In genomic region chr1:150065184-150065871, GRCh38 we compare ENCODE assay signal across 8 cellular contexts. TPM values are rescaled to one million over a fixed set of nuclear protein-coding genes. Genes with fewer than 3 reads are reported as not detected.
DNase-seq lines count a peak whose midpoint lies in the region; ATAC-seq, FAIRE-seq and TF ChIP-seq lines count a peak whose summit lies in the region.

No MANE protein-coding gene starts in this region.

- H3K27ac ChIP-seq in A549, result no peak overlapping the region

- no peaks in the 10 kb centered on the region for H3K9me3 ChIP-seq in A549

- no peak for FAIRE-seq in A549 (lab: Jason Lieb, UNC)

- H3K27me3 Mint-ChIP-seq in activated T-helper 17 cell treated with anti-CD3 and anti-CD28 coated beads, Interleukin-2, amount 50 U/mL, for 72 hours, result no peaks in the 10 kb centered on the region

- POLR2A ChIA-PET in A549 (lab: Yijun Ruan, JAX), result no interaction called here

- no peak for TF ChIP-seq CTCF in A549 (IDR thresholded peaks at IDR 0.05)

- H3K4me3 ChIP-seq in A549, result 0 out of 3 replicates have a peak overlapping the region, but pooled peaks have one; percentile 80

- H3K4me2 ChIP-seq in A549, result peak overlapping the region; percentile 75

- H3K9me3 Mint-ChIP-seq in activated T-helper 17 cell treated with anti-CD3 and anti-CD28 coated beads, Interleukin-2, amount 50 U/mL, for 72 hours, result no peaks in the 10 kb centered on the region

- peaks cover 18% of the 10 kb centered on the region for H3K4me1 ChIP-seq in A549

- TF ChIP-seq EP300 in A549 (IDR thresholded peaks at IDR 0.05), result no peak

- no peak overlapping the region for H3K27ac Mint-ChIP-seq in activated T-helper 17 cell treated with anti-CD3 and anti-CD28 coated beads, Interleukin-2, amount 50 U/mL, for 72 hours

- no peak for TF ChIP-seq POLR2A in A549 (IDR thresholded peaks at IDR 0.05; ENCODE audit: low read length)

- no peak for ATAC-seq in A549
- no peak for ATAC-seq in activated T-helper 17 cell treated with anti-CD3 and anti-CD28 coated beads, Interleukin-2, amount 50 U/mL, for 72 hours (replicated peaks)
- no peak for ATAC-seq in HG03565 (IDR thresholded peaks at IDR 0.05; ENCODE audit: unreplicated experiment)

- H3K4me3 Mint-ChIP-seq in activated T-helper 17 cell treated with anti-CD3 and anti-CD28 coated beads, Interleukin-2, amount 50 U/mL, for 72 hours, result peak overlapping the region; percentile 98

- H3K4me1 Mint-ChIP-seq in activated T-helper 17 cell treated with anti-CD3 and anti-CD28 coated beads, Interleukin-2, amount 50 U/mL, for 72 hours, result peaks cover 24% of the 10 kb centered on the region

- peaks cover 25% of the 10 kb centered on the region for H3K36me3 Mint-ChIP-seq in activated T-helper 17 cell treated with anti-CD3 and anti-CD28 coated beads, Interleukin-2, amount 50 U/mL, for 72 hours (ENCODE audit: low read depth)

- WGBS in A549 (ENCODE audit: missing lambda C conversion rate), result 90% methylated on average over 5 of the region's 5 CpGs

- CTCF ChIA-PET in A549 (lab: Yijun Ruan, JAX), result interaction anchor here (1.0 to 4.5 kb wide), 5 partner anchors 8 to 177 kb away, joined by 4 to 24 read pairs (median 8); a partner anchor contains a TSS

- TF ChIP-seq RAD21 in A549 (conservative IDR thresholded peaks at IDR 0.05 in 1 of 2, IDR thresholded peaks at IDR 0.05 in 1 of 2), result no peak

- DNase-seq in A549 (ENCODE audit: low read depth in 1 of 2, low spot score in 1 of 2) (no peak), GM03348 (ENCODE audit: low spot score) (peak; percentile 49), medulla oblongata (ENCODE audit: extremely low spot score) (peak; percentile 17), NCI-H2029 (lab: John Stamatoyannopoulos, UW) (no peak), NCI-H1105 (lab: John Stamatoyannopoulos, UW) (no peak)
- no peak for DNase-seq in activated CD4-positive, alpha-beta T cell treated with anti-CD3 and anti-CD28 coated beads for 48 hours

TF ChIP-seq in A549, 52 proteins besides CTCF, POLR2A, EP300 and RAD21:
- TF ChIP-seq ZFP36 (IDR thresholded peaks at IDR 0.05; ENCODE audit: borderline replicate concordance, partially characterized antibody) (no peak), CBX8 (IDR thresholded peaks at IDR 0.05) (no peak), ESRRA (IDR thresholded peaks at IDR 0.05; ENCODE audit: borderline replicate concordance, low read length) (no peak), NFE2L2 (conservative IDR thresholded peaks at IDR 0.05; ENCODE audit: low read length) (no peak), CBX2 (IDR thresholded peaks at IDR 0.05; ENCODE audit: borderline replicate concordance, low read depth) (no peak), PHF8 (IDR thresholded peaks at IDR 0.05; ENCODE audit: borderline replicate concordance, low read depth) (no peak), TFCP2L1 (CRISPR knock-in tag; IDR thresholded peaks at IDR 0.05) (no peak), MAZ (IDR thresholded peaks at IDR 0.05; ENCODE audit: borderline replicate concordance, low read depth, low read length) (no peak), FOSB (CRISPR knock-in tag; IDR thresholded peaks at IDR 0.05) (no peak), MAFK (IDR thresholded peaks at IDR 0.05; ENCODE audit: partially characterized antibody) (no peak), HDAC2 (IDR thresholded peaks at IDR 0.05) (no peak), RFX5 (IDR thresholded peaks at IDR 0.05) (no peak), E2F6 (IDR thresholded peaks at IDR 0.05; ENCODE audit: borderline replicate concordance, low read depth) (no peak), HOXB13 (CRISPR knock-in tag; IDR thresholded peaks at IDR 0.05; ENCODE audit: low read depth) (no peak), ZNF302 (CRISPR knock-in tag; IDR thresholded peaks at IDR 0.05) (no peak), NPAS2 (CRISPR knock-in tag; IDR thresholded peaks at IDR 0.05; ENCODE audit: borderline replicate concordance) (no peak)

RNA-seq across cellular contexts. Expression of gene VPS45, which starts 2.2 kb away (rescaled TPM):
- polyA plus RNA-seq in A549 (2011; rRNA removed) (45.0 and 49.7 TPM in 2 replicates), A549 (2017; fragmentation: RNase III; extraction: RNeasy Plus Mini Kit Qiagen cat#74134 plus additional on column Dnase treatment) (22.1 to 26.5 TPM (median 22.6 TPM) in 3 replicates)
- polyA plus RNA-seq in A549 (2012; cell fraction: cytosol; rRNA removed), result 14.4 and 14.9 TPM in 2 replicates
- polyA plus RNA-seq in A549 (2012; cell fraction: nucleus; rRNA removed), result 11.1 and 17.2 TPM in 2 replicates
- polyA minus RNA-seq in A549 (2011; rRNA and poly(A)+ RNA removed), result 17.0 and 17.9 TPM in 2 replicates
- 10 to 100 TPM; 24.7 to 26.9 TPM for total RNA-seq in activated T-helper 17 cell treated with anti-CD3 and anti-CD28 coated beads, Interleukin-2, amount 50 U/mL, for 72 hours

RNA-seq across cellular contexts. Expression of gene OTUD7B, which starts 54.8 kb away (rescaled TPM):
- polyA plus RNA-seq in A549 (2011; rRNA removed) (12.1 and 13.0 TPM in 2 replicates), A549 (2017; fragmentation: RNase III; extraction: RNeasy Plus Mini Kit Qiagen cat#74134 plus additional on column Dnase treatment) (6.9 to 8.0 TPM (median 8.0 TPM) in 3 replicates)
- polyA plus RNA-seq in A549 (2012; cell fraction: cytosol; rRNA removed), result 2.6 and 3.2 TPM in 2 replicates
- polyA plus RNA-seq in A549 (2012; cell fraction: nucleus; rRNA removed), result 2.4 and 3.8 TPM in 2 replicates
- 29.0 and 33.1 TPM in 2 replicates for polyA minus RNA-seq in A549 (2011; rRNA and poly(A)+ RNA removed)
- total RNA-seq in activated T-helper 17 cell treated with anti-CD3 and anti-CD28 coated beads, Interleukin-2, amount 50 U/mL, for 72 hours, result 10 to 100 TPM; 21.4 to 48.7 TPM

Comparison
In these comparisons a context has a peak if more than half of its experiments do, and no peak if none do; other contexts are left out.
1. DNase-seq: peak in GM03348 (single experiment) and medulla oblongata (single experiment); none in A549 (0 of 2), NCI-H2029 (single experiment), activated CD4-positive, alpha-beta T cell treated with anti-CD3 and anti-CD28 coated beads for 48 hours (single experiment) and NCI-H1105 (single experiment).